Comparison of ENCODE assay signal across 17 cellular contexts in the genomic region with DNA sequence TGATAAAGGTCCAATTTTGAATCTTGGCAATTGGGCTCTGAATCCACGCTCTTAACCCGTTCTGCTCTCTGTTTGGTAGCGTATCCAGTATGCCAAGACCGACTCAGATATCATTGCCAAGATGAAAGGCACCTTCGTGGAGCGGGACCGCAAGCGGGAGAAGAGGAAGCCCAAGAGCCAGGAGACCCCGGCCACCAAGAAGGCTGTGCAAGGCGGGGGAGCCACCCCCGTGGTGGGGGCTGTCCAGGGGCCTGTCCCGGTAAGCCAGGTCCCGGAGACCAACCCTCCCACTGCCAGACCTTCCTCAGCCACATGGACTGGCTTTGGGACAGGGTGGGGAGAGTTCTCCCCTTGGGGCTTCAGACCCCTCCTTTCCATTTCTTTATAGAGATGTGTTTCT. TPM values are rescaled to one million over a fixed set of nuclear protein-coding genes. Genes with fewer than 3 reads are reported as not detected.
DNase-seq lines count a peak whose midpoint lies in the region; ATAC-seq and TF ChIP-seq lines count a peak whose summit lies in the region.
"Had no signal": no experiment of that assay in that cellular context is flagged by ENCODE, and none has a peak within 500 bp of the region (broad histone marks: within the 10 kb centered on the region; RNA-seq: fewer than 3 reads in every experiment).

No MANE protein-coding gene starts in this region.

- H3K27me3 Mint-ChIP-seq in activated CD4-positive, alpha-beta memory T cell treated with anti-CD3 and anti-CD28 coated beads, Interleukin-2, amount 10 ng/mL, durations not matched to agents 7 days and 5 days = no peaks in the 10 kb centered on the region
- H3K27me3 Mint-ChIP-seq in activated CD4-positive, alpha-beta memory T cell treated with anti-CD3 and anti-CD28 coated beads for 36 hours = no peaks in the 10 kb centered on the region
- no peaks in the 10 kb centered on the region for H3K27me3 Mint-ChIP-seq in central memory CD8-positive, alpha-beta T cell
- H3K27me3 Mint-ChIP-seq: CD4-positive, alpha-beta memory T cell; IgD-negative memory B cell had no signal

- POLR2A ChIA-PET in activated CD4-positive, alpha-beta memory T cell treated with anti-CD3 and anti-CD28 coated beads, Interleukin-2, amount 10 ng/mL, durations not matched to agents 7 days and 5 days (lab: Charles Lee) = interaction anchor here (14.2 kb wide), 1 partner anchor 18 kb away, joined by 244 read pairs; a partner anchor contains a TSS
- POLR2A ChIA-PET in activated CD4-positive, alpha-beta memory T cell treated with anti-CD3 and anti-CD28 coated beads for 36 hours (lab: Charles Lee) = interaction anchor here (0.8 kb wide), 1 partner anchor 14 kb away, joined by 3 read pairs; no protein-coding TSS in a partner anchor
- POLR2A ChIA-PET in HEK293 (lab: Yijun Ruan, JAX) = interaction anchor here (2.0 to 4.4 kb wide), 2 partner anchors 9 to 19 kb away, joined by 9 to 32 read pairs; a partner anchor contains a TSS

- H3K27ac ChIP-seq in HEK293 (ENCODE audit: extremely low read depth, low read depth, low read length) = no peak overlapping the region
- H3K27ac ChIP-seq: 22Rv1, A549, C4-2B had no signal

- CTCF ChIA-PET in activated CD4-positive, alpha-beta memory T cell treated with anti-CD3 and anti-CD28 coated beads, Interleukin-2, amount 10 ng/mL, durations not matched to agents 7 days and 5 days (lab: Charles Lee) = no interaction called here
- CTCF ChIA-PET in activated CD4-positive, alpha-beta memory T cell treated with anti-CD3 and anti-CD28 coated beads for 36 hours (lab: Charles Lee) = interaction anchor here (0.8 kb wide), 1 partner anchor 43 kb away, joined by 3 read pairs; a partner anchor contains a TSS
- CTCF ChIA-PET in HEK293 (lab: Yijun Ruan, JAX) = interaction anchor here (3.3 kb wide), 1 partner anchor 46 kb away, joined by 13 read pairs; no protein-coding TSS in a partner anchor

- H3K36me3 ChIP-seq in HEK293 (ENCODE audit: control insufficient read depth in 2 of 2, insufficient read depth in 1 of 2, low read length in 2 of 2) = peaks cover 95 to 100% of the 10 kb centered on the region in 2 experiments

- no peak for TF ChIP-seq CTCF in HEK293 (tag by site-specific recombination; IDR thresholded peaks at IDR 0.05)

- no peak for DNase-seq in activated CD4-positive, alpha-beta memory T cell treated with anti-CD3 and anti-CD28 coated beads, Interleukin-2, amount 10 ng/mL, durations not matched to agents 7 days and 5 days
- DNase-seq in activated CD4-positive, alpha-beta memory T cell treated with anti-CD3 and anti-CD28 coated beads for 36 hours = no peak
- no peak for DNase-seq in central memory CD8-positive, alpha-beta T cell (ENCODE audit: low spot score in 2 of 2)
- DNase-seq in hypothalamus (lab: John Stamatoyannopoulos, UW) = no peak
- DNase-seq: AML-193; CD4-positive, alpha-beta memory T cell; DMS79 treated with DMSO at 0.1 percent for 48 hours; GF-D8; KG1 had no signal

- intact Hi-C loops in activated CD4-positive, alpha-beta memory T cell treated with anti-CD3 and anti-CD28 coated beads for 36 hours (cut with micrococcal nuclease) = loop anchor here (10.0 kb wide), 2 partner anchors 295 to 785 kb away; a partner anchor contains a TSS

- H3K27ac Mint-ChIP-seq in activated CD4-positive, alpha-beta memory T cell treated with anti-CD3 and anti-CD28 coated beads, Interleukin-2, amount 10 ng/mL, durations not matched to agents 7 days and 5 days = peak overlapping the region; percentile 2
- no peak overlapping the region for H3K27ac Mint-ChIP-seq in activated CD4-positive, alpha-beta memory T cell treated with anti-CD3 and anti-CD28 coated beads for 36 hours
- peak overlapping the region; percentile 33 for H3K27ac Mint-ChIP-seq in central memory CD8-positive, alpha-beta T cell (ENCODE audit: low read depth)
- H3K27ac Mint-ChIP-seq: GM23338 had no signal

- H3K4me3 Mint-ChIP-seq in activated CD4-positive, alpha-beta memory T cell treated with anti-CD3 and anti-CD28 coated beads, Interleukin-2, amount 10 ng/mL, durations not matched to agents 7 days and 5 days = no peak overlapping the region
- no peak overlapping the region for H3K4me3 Mint-ChIP-seq in activated CD4-positive, alpha-beta memory T cell treated with anti-CD3 and anti-CD28 coated beads for 36 hours
- H3K4me3 Mint-ChIP-seq in central memory CD8-positive, alpha-beta T cell = no peak overlapping the region
- H3K4me3 Mint-ChIP-seq: CD4-positive, alpha-beta memory T cell; GM23338 had no signal

- H3K9me3 Mint-ChIP-seq in activated CD4-positive, alpha-beta memory T cell treated with anti-CD3 and anti-CD28 coated beads, Interleukin-2, amount 10 ng/mL, durations not matched to agents 7 days and 5 days = no peaks in the 10 kb centered on the region
- H3K9me3 Mint-ChIP-seq in activated CD4-positive, alpha-beta memory T cell treated with anti-CD3 and anti-CD28 coated beads for 36 hours = no peaks in the 10 kb centered on the region
- H3K9me3 Mint-ChIP-seq in central memory CD8-positive, alpha-beta T cell = no peaks in the 10 kb centered on the region
- H3K9me3 Mint-ChIP-seq: CD4-positive, alpha-beta memory T cell; GM23338; IgD-negative memory B cell had no signal

- no peaks in the 10 kb centered on the region for H3K9me3 ChIP-seq in HEK293 (ENCODE audit: control insufficient read depth, insufficient read depth, low read depth, low read length)
- H3K9me3 ChIP-seq: A549 had no signal

- H3K4me1 Mint-ChIP-seq in activated CD4-positive, alpha-beta memory T cell treated with anti-CD3 and anti-CD28 coated beads, Interleukin-2, amount 10 ng/mL, durations not matched to agents 7 days and 5 days = peaks cover 66% of the 10 kb centered on the region
- peaks cover 68% of the 10 kb centered on the region for H3K4me1 Mint-ChIP-seq in activated CD4-positive, alpha-beta memory T cell treated with anti-CD3 and anti-CD28 coated beads for 36 hours (ENCODE audit: low read depth)
- peaks cover 67% of the 10 kb centered on the region for H3K4me1 Mint-ChIP-seq in central memory CD8-positive, alpha-beta T cell

- H3K4me1 ChIP-seq in HEK293 (ENCODE audit: control insufficient read depth, insufficient read depth, low read length) = peaks cover 17% of the 10 kb centered on the region

- no peak for ATAC-seq in central memory CD8-positive, alpha-beta T cell (replicated peaks; ENCODE audit: extremely low read depth, poor library complexity, severe bottlenecking)
- no peak for ATAC-seq in GM18907 (IDR thresholded peaks at IDR 0.05; ENCODE audit: unreplicated experiment)
- ATAC-seq: A549, GM23338, HCT116 had no signal

- peaks cover 87% of the 10 kb centered on the region for H3K36me3 Mint-ChIP-seq in activated CD4-positive, alpha-beta memory T cell treated with anti-CD3 and anti-CD28 coated beads, Interleukin-2, amount 10 ng/mL, durations not matched to agents 7 days and 5 days (ENCODE audit: low read depth)
- peaks cover 80% of the 10 kb centered on the region for H3K36me3 Mint-ChIP-seq in activated CD4-positive, alpha-beta memory T cell treated with anti-CD3 and anti-CD28 coated beads for 36 hours
- H3K36me3 Mint-ChIP-seq in central memory CD8-positive, alpha-beta T cell (ENCODE audit: insufficient read depth) = peaks cover 78% of the 10 kb centered on the region

- H3K4me3 ChIP-seq in HEK293 (ENCODE audit: low read depth, low read length) = no peak overlapping the region
- H3K4me3 ChIP-seq: A549, GM23338 had no signal

TF ChIP-seq in HEK293, 187 proteins besides CTCF, POLR2A, EP300 and RAD21:
- TF ChIP-seq ZNF600 (tag by site-specific recombination; IDR thresholded peaks at IDR 0.05) = peak; percentile 53
- no peak for TF ChIP-seq ZNF561 (tag by site-specific recombination; IDR thresholded peaks at IDR 0.05; ENCODE audit: borderline replicate concordance)

RNA-seq across cellular contexts. Expression of a gene that starts 8.3 kb away (rescaled TPM):
- 100 to 1,000 TPM; 145 to 151 TPM for total RNA-seq in activated CD4-positive, alpha-beta memory T cell treated with anti-CD3 and anti-CD28 coated beads, Interleukin-2, amount 10 ng/mL, durations not matched to agents 7 days and 5 days
- 100 to 1,000 TPM; 241 to 253 TPM for total RNA-seq in activated CD4-positive, alpha-beta memory T cell treated with anti-CD3 and anti-CD28 coated beads for 36 hours

RNA-seq across cellular contexts. Expression of a gene that starts 9.1 kb away (rescaled TPM):
- 10 to 100 TPM; 18.1 to 18.8 TPM for total RNA-seq in activated CD4-positive, alpha-beta memory T cell treated with anti-CD3 and anti-CD28 coated beads, Interleukin-2, amount 10 ng/mL, durations not matched to agents 7 days and 5 days
- 10 to 100 TPM; 14.1 to 15.8 TPM for total RNA-seq in activated CD4-positive, alpha-beta memory T cell treated with anti-CD3 and anti-CD28 coated beads for 36 hours

RNA-seq across cellular contexts. Expression of a gene that starts 16.0 kb away (rescaled TPM):
- not detected for total RNA-seq in activated CD4-positive, alpha-beta memory T cell treated with anti-CD3 and anti-CD28 coated beads, Interleukin-2, amount 10 ng/mL, durations not matched to agents 7 days and 5 days
- total RNA-seq in activated CD4-positive, alpha-beta memory T cell treated with anti-CD3 and anti-CD28 coated beads for 36 hours = under 1 TPM in 1 of 2 experiments, not detected in 1; 1.00 TPM
- total RNA-seq: GM23338 had no signal

RNA-seq across cellular contexts. Expression of a gene that starts 18.7 kb away (rescaled TPM):
- 10 to 100 TPM; 65.7 to 68.3 TPM for total RNA-seq in activated CD4-positive, alpha-beta memory T cell treated with anti-CD3 and anti-CD28 coated beads, Interleukin-2, amount 10 ng/mL, durations not matched to agents 7 days and 5 days
- 10 to 100 TPM; 38.0 to 41.7 TPM for total RNA-seq in activated CD4-positive, alpha-beta memory T cell treated with anti-CD3 and anti-CD28 coated beads for 36 hours

RNA-seq across cellular contexts. Expression of a gene that starts 39.6 kb away (rescaled TPM):
- total RNA-seq in activated CD4-positive, alpha-beta memory T cell treated with anti-CD3 and anti-CD28 coated beads, Interleukin-2, amount 10 ng/mL, durations not matched to agents 7 days and 5 days = 100 to 1,000 TPM; 127 to 128 TPM
- total RNA-seq in activated CD4-positive, alpha-beta memory T cell treated with anti-CD3 and anti-CD28 coated beads for 36 hours = 10 to 100 TPM; 89.1 to 90.3 TPM
